Comparison of ENCODE assay signal across 1 cellular context in the genomic region with DNA sequence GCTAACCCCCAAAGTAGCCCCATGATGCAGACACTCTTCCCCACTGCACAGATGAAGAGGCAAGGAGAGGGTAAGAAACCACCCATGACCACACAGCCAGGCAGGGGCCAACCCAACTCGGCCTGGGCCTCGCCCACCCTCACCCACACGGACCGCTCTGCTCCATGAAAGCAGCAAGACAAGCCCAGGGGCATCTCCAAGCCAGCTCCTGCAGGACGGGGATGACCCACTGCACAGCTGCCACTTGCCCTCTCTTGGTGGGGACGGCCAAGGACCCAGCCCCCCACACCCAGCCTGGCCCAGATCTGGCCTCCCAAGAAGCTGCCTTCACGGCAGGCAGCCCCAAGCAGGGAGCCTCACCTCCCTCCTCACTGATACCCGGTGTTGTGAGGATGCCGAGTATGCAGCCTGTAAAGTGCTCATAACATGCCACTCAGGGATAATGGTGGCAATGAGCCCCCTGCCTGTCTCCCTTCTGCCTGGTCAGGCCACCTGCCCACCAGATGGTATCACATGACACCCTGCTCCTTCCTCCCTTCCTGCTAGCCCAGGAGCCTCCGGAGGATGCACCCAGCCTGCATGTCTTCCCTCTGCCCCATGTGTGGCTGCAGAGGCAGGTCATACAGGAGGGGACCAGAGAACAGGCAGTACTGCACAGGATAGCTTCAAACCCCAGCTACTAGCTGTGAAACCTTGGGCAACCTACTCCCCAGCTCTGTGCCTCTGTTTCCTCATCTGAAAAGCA.
TF ChIP-seq lines count a peak whose summit lies in the region.

No MANE protein-coding gene starts in this region.

TF ChIP-seq in IMR-90, 13 proteins besides CTCF, POLR2A, EP300 and RAD21:
- TF ChIP-seq MAZ (IDR thresholded peaks at IDR 0.05; ENCODE audit: borderline replicate concordance, low read depth, low read length): no peak
- no peak for TF ChIP-seq CEBPB (IDR thresholded peaks at IDR 0.05; ENCODE audit: low read depth, low read length)
- no peak for TF ChIP-seq MXI1 (IDR thresholded peaks at IDR 0.05; ENCODE audit: borderline replicate concordance, low read depth, low read length)
- TF ChIP-seq RCOR1 (IDR thresholded peaks at IDR 0.05; ENCODE audit: insufficient replicate concordance, low read length): no peak
- TF ChIP-seq CHD1 (IDR thresholded peaks at IDR 0.05; ENCODE audit: low read depth, low read length): no peak
- TF ChIP-seq, protein P1, sequence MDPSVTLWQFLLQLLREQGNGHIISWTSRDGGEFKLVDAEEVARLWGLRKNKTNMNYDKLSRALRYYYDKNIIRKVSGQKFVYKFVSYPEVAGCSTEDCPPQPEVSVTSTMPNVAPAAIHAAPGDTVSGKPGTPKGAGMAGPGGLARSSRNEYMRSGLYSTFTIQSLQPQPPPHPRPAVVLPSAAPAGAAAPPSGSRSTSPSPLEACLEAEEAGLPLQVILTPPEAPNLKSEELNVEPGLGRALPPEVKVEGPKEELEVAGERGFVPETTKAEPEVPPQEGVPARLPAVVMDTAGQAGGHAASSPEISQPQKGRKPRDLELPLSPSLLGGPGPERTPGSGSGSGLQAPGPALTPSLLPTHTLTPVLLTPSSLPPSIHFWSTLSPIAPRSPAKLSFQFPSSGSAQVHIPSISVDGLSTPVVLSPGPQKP (IDR thresholded peaks at IDR 0.05; ENCODE audit: borderline replicate concordance, low read depth, low read length): no peak
- TF ChIP-seq MAFK (IDR thresholded peaks at IDR 0.05; ENCODE audit: low read depth, low read length): no peak
- TF ChIP-seq NFE2L2 (IDR thresholded peaks at IDR 0.05; ENCODE audit: low read depth, low read length): no peak
- no peak for TF ChIP-seq SMC3 (IDR thresholded peaks at IDR 0.05; ENCODE audit: low read depth, low read length)
- no peak for TF ChIP-seq FOS (IDR thresholded peaks at IDR 0.05; ENCODE audit: low read depth, low read length)
- TF ChIP-seq BHLHE40 (IDR thresholded peaks at IDR 0.05; ENCODE audit: low read depth, low read length): no peak
